8 cellular contexts compared by ENCODE assay signal in genomic region chr9:16058131-16058549, GRCh38.
DNase-seq lines count a peak whose midpoint lies in the region; ATAC-seq, FAIRE-seq and TF ChIP-seq lines count a peak whose summit lies in the region.

No MANE protein-coding gene starts in this region.

- H4K20me1 ChIP-seq in keratinocyte (ENCODE audit: control insufficient read depth, extremely low read depth, insufficient read depth, low read length): no peaks in the 10 kb centered on the region

- dilution Hi-C loops in keratinocyte (cut with MboI; ENCODE audit: extremely low pct_ligation_motif_present, low sequenced_read_pairs): no loop called here

- no peaks in the 10 kb centered on the region for H3K9me3 ChIP-seq in keratinocyte (ENCODE audit: control insufficient read depth, low read depth, low read length)

- no peaks in the 10 kb centered on the region for H3K27me3 ChIP-seq in keratinocyte (ENCODE audit: control insufficient read depth, extremely low read depth, insufficient read depth, low read length)

- no peak for TF ChIP-seq POLR2A in H54 (IDR thresholded peaks at IDR 0.05; ENCODE audit: low read depth, low read length)

- peak overlapping the region in 1 of 3 experiments; percentile 19 for H3K4me3 ChIP-seq in keratinocyte (ENCODE audit: control insufficient read depth in 2 of 3, extremely low read depth in 1 of 3, insufficient read depth in 2 of 3, low read depth in 1 of 3, low read length in 3 of 3)

- DNase-seq in Calu3: peak; percentile 13
- DNase-seq in H54 (ENCODE audit: insufficient read length, low spot score): peak; percentile 58
- DNase-seq in T-cell: no peak
- peak; percentile 15 for DNase-seq in keratinocyte (ENCODE audit: low read depth, low spot score)
- no peak for DNase-seq in amniotic stem cell (lab: John Stamatoyannopoulos, UW)
- no peak for DNase-seq in HT-29 (ENCODE audit: low spot score)

- FAIRE-seq in H54 (lab: Jason Lieb, UNC): peak; percentile 96
- FAIRE-seq in keratinocyte (lab: Jason Lieb, UNC): peak; percentile 90

- H3K36me3 ChIP-seq in keratinocyte (ENCODE audit: control insufficient read depth in 2 of 2, extremely low read depth in 1 of 2, insufficient read depth in 2 of 2, low read length in 2 of 2): no peaks in the 10 kb centered on the region

- BruUV-seq in Calu3 (replicated peaks; lab: Mats Ljungman, UMichigan): no TSS peak

- peak overlapping the region; percentile 54 for H3K27ac ChIP-seq in keratinocyte (ENCODE audit: control insufficient read depth, insufficient read depth, low read length)

- peak overlapping the region; percentile 30 for H3K4me2 ChIP-seq in keratinocyte (ENCODE audit: control insufficient read depth, extremely low read depth, insufficient read depth, low read depth, low read length)

- H3K9me3 Mint-ChIP-seq in Calu3 (ENCODE audit: low read depth, unreplicated experiment): no peaks in the 10 kb centered on the region
- H3K9me3 Mint-ChIP-seq in T-cell: peaks cover 0 to 6% (median 3%) of the 10 kb centered on the region in 3 donors

- no peak overlapping the region for H2AFZ ChIP-seq in keratinocyte (ENCODE audit: control insufficient read depth, low read length)

- no peaks in the 10 kb centered on the region for H3K79me2 ChIP-seq in keratinocyte (ENCODE audit: control insufficient read depth, insufficient read depth, low read length)

- TF ChIP-seq CTCF in Calu3 (IDR thresholded peaks at IDR 0.05; ENCODE audit: unreplicated experiment) (no peak), keratinocyte (optimal IDR thresholded peaks at IDR 0.05 in 1 of 3, IDR thresholded peaks at IDR 0.05 in 1 of 3, conservative IDR thresholded peaks at IDR 0.05 in 1 of 3; ENCODE audit: extremely low read depth in 1 of 3, insufficient read depth in 2 of 3, low read length in 3 of 3) (peak in 1 of 3 experiments; percentile 25)

- H3K27ac Mint-ChIP-seq in Calu3 (ENCODE audit: unreplicated experiment) (peak overlapping the region; percentile 68), T-cell (no peak overlapping the region)

- H3K9me1 ChIP-seq in keratinocyte (ENCODE audit: control insufficient read depth, extremely low read depth, insufficient read depth, low read length): no peaks in the 10 kb centered on the region

- CTCF ChIA-PET in Calu3 (lab: Charles Lee): no interaction called here
- CTCF ChIA-PET in T-cell (lab: Charles Lee): no interaction called here

- H3K9ac ChIP-seq in keratinocyte (ENCODE audit: control insufficient read depth, extremely low read depth, insufficient read depth, low read length): no peak overlapping the region

- intact Hi-C loops in Calu3 (cut with micrococcal nuclease; ENCODE audit: unreplicated experiment): no loop called here

- H3K4me3 Mint-ChIP-seq in Calu3 (ENCODE audit: low read depth, unreplicated experiment): peak overlapping the region; percentile 8
- H3K4me3 Mint-ChIP-seq in T-cell: peak overlapping the region in 2 of 3 donors; percentile 2 to 56

- H3K27me3 Mint-ChIP-seq in Calu3 (ENCODE audit: unreplicated experiment) (no peaks in the 10 kb centered on the region), T-cell (peaks cover 0 to 2% of the 10 kb centered on the region in 2 donors)

- ATAC-seq in T-cell (replicated peaks in 1 of 4): peak; percentile 35 to 64 (median 42)
- no peak for ATAC-seq in HG03159 (IDR thresholded peaks at IDR 0.05; ENCODE audit: unreplicated experiment)
- no peak for ATAC-seq in HG03108 (IDR thresholded peaks at IDR 0.05; ENCODE audit: unreplicated experiment)

- H3K36me3 Mint-ChIP-seq in Calu3 (ENCODE audit: insufficient read depth, unreplicated experiment): peaks cover 14% of the 10 kb centered on the region
- no peaks in the 10 kb centered on the region for H3K36me3 Mint-ChIP-seq in T-cell

- H3K4me1 Mint-ChIP-seq in Calu3 (ENCODE audit: low read depth, unreplicated experiment) (peaks cover 42% of the 10 kb centered on the region), T-cell (peaks cover 5 to 14% (median 7%) of the 10 kb centered on the region in 3 donors)

- POLR2A ChIA-PET in T-cell (lab: Charles Lee): no interaction called here

- H3K4me1 ChIP-seq in keratinocyte (ENCODE audit: control insufficient read depth, extremely low read depth, insufficient read depth, low read length): peaks cover 42% of the 10 kb centered on the region

Comparison
In these comparisons a context has a peak if more than half of its experiments do, and no peak if none do; other contexts are left out.
1. DNase-seq: peak in Calu3 (single experiment), H54 (single experiment) and keratinocyte (single experiment); none in T-cell (0 of 34), amniotic stem cell (single experiment) and HT-29 (single experiment).
2. ATAC-seq: peak in T-cell (4 of 4); none in HG03159 (single experiment) and HG03108 (single experiment).